Comparison of ENCODE assay signal across 1 cellular context in the genomic region with DNA sequence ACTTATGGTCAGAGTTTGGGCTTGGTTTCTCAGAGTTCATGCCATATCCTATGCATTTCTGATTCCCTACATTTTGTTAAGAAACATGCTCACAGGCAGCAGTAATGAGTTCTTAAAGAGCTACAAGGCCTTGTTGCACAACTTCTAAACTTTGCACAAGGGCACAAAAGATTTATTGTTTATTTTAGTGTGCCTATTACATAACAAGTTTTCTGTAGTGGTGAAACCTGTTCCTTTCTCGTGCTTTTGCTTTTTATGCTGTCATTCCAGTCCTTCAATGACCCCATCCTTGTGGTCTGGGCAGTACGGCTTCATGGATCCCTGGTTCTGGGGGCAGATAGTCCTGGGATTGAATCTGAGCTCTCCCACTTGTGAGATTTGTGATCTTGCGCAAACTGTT.
TF ChIP-seq lines count a peak whose summit lies in the region.

No MANE protein-coding gene starts in this region.

TF ChIP-seq in HepG2, 621 proteins besides CTCF, POLR2A, EP300 and RAD21 (continued from another document and continues in another):
- TF ChIP-seq, protein P1, sequence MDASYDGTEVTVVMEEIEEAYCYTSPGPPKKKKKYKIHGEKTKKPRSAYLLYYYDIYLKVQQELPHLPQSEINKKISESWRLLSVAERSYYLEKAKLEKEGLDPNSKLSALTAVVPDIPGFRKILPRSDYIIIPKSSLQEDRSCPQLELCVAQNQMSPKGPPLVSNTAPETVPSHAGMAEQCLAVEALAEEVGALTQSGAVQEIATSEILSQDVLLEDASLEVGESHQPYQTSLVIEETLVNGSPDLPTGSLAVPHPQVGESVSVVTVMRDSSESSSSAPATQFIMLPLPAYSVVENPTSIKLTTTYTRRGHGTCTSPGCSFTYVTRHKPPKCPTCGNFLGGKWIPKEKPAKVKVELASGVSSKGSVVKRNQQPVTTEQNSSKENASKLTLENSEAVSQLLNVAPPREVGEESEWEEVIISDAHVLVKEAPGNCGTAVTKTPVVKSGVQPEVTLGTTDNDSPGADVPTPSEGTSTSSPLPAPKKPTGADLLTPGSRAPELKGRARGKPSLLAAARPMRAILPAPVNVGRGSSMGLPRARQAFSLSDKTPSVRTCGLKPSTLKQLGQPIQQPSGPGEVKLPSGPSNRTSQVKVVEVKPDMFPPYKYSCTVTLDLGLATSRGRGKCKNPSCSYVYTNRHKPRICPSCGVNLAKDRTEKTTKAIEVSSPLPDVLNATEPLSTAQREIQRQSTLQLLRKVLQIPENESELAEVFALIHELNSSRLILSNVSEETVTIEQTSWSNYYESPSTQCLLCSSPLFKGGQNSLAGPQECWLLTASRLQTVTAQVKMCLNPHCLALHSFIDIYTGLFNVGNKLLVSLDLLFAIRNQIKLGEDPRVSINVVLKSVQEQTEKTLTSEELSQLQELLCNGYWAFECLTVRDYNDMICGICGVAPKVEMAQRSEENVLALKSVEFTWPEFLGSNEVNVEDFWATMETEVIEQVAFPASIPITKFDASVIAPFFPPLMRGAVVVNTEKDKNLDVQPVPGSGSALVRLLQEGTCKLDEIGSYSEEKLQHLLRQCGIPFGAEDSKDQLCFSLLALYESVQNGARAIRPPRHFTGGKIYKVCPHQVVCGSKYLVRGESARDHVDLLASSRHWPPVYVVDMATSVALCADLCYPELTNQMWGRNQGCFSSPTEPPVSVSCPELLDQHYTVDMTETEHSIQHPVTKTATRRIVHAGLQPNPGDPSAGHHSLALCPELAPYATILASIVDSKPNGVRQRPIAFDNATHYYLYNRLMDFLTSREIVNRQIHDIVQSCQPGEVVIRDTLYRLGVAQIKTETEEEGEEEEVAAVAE (CRISPR knock-in tag; IDR thresholded peaks at IDR 0.05; ENCODE audit: borderline replicate concordance), result peak; percentile 58; the same call in 1 of the 2 replicates
- TF ChIP-seq ZNF724P (CRISPR knock-in tag; IDR thresholded peaks at IDR 0.05; ENCODE audit: borderline replicate concordance), result no peak
- TF ChIP-seq, protein P2, sequence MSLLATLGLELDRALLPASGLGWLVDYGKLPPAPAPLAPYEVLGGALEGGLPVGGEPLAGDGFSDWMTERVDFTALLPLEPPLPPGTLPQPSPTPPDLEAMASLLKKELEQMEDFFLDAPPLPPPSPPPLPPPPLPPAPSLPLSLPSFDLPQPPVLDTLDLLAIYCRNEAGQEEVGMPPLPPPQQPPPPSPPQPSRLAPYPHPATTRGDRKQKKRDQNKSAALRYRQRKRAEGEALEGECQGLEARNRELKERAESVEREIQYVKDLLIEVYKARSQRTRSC (CRISPR knock-in tag; IDR thresholded peaks at IDR 0.05; ENCODE audit: low read depth), result no peak
- TF ChIP-seq HOXD1 (CRISPR knock-in tag; IDR thresholded peaks at IDR 0.05), result no peak
- TF ChIP-seq XRCC5 (optimal IDR thresholded peaks at IDR 0.05; ENCODE audit: low read length), result no peak
- no peak for TF ChIP-seq FOSL1 (CRISPR knock-in tag; IDR thresholded peaks at IDR 0.05; ENCODE audit: borderline replicate concordance)
- TF ChIP-seq, protein P3, sequence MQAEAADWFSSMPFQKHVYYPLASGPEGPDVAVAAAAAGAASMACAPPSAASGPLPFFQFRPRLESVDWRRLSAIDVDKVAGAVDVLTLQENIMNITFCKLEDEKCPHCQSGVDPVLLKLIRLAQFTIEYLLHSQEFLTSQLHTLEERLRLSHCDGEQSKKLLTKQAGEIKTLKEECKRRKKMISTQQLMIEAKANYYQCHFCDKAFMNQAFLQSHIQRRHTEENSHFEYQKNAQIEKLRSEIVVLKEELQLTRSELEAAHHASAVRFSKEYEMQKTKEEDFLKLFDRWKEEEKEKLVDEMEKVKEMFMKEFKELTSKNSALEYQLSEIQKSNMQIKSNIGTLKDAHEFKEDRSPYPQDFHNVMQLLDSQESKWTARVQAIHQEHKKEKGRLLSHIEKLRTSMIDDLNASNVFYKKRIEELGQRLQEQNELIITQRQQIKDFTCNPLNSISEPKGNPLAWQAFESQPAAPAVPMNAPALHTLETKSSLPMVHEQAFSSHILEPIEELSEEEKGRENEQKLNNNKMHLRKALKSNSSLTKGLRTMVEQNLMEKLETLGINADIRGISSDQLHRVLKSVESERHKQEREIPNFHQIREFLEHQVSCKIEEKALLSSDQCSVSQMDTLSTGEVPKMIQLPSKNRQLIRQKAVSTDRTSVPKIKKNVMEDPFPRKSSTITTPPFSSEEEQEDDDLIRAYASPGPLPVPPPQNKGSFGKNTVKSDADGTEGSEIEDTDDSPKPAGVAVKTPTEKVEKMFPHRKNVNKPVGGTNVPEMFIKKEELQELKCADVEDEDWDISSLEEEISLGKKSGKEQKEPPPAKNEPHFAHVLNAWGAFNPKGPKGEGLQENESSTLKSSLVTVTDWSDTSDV (CRISPR knock-in tag; IDR thresholded peaks at IDR 0.05), result no peak
- no peak for TF ChIP-seq ZFP41 (CRISPR knock-in tag; IDR thresholded peaks at IDR 0.05; ENCODE audit: borderline replicate concordance)
- TF ChIP-seq ZFAT (CRISPR knock-in tag; conservative IDR thresholded peaks at IDR 0.05), result no peak
- no peak for TF ChIP-seq ZBTB8A (CRISPR knock-in tag; IDR thresholded peaks at IDR 0.05; ENCODE audit: borderline replicate concordance, low read depth)
- TF ChIP-seq ZNF180 (CRISPR knock-in tag; IDR thresholded peaks at IDR 0.05; ENCODE audit: borderline replicate concordance, low read depth), result no peak
- peak; percentile 73; the same call in 1 of the 2 replicates for TF ChIP-seq FOXO1 (CRISPR knock-in tag; IDR thresholded peaks at IDR 0.05)
- no peak for TF ChIP-seq ZNF207 (IDR thresholded peaks at IDR 0.05; ENCODE audit: borderline replicate concordance)
- TF ChIP-seq, protein P4, sequence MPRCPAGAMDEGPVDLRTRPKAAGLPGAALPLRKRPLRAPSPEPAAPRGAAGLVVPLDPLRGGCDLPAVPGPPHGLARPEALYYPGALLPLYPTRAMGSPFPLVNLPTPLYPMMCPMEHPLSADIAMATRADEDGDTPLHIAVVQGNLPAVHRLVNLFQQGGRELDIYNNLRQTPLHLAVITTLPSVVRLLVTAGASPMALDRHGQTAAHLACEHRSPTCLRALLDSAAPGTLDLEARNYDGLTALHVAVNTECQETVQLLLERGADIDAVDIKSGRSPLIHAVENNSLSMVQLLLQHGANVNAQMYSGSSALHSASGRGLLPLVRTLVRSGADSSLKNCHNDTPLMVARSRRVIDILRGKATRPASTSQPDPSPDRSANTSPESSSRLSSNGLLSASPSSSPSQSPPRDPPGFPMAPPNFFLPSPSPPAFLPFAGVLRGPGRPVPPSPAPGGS (CRISPR knock-in tag; IDR thresholded peaks at IDR 0.05), result no peak
- TF ChIP-seq REL (CRISPR knock-in tag; conservative IDR thresholded peaks at IDR 0.05), result no peak
- TF ChIP-seq, protein P5, sequence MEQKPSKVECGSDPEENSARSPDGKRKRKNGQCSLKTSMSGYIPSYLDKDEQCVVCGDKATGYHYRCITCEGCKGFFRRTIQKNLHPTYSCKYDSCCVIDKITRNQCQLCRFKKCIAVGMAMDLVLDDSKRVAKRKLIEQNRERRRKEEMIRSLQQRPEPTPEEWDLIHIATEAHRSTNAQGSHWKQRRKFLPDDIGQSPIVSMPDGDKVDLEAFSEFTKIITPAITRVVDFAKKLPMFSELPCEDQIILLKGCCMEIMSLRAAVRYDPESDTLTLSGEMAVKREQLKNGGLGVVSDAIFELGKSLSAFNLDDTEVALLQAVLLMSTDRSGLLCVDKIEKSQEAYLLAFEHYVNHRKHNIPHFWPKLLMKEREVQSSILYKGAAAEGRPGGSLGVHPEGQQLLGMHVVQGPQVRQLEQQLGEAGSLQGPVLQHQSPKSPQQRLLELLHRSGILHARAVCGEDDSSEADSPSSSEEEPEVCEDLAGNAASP (CRISPR knock-in tag; IDR thresholded peaks at IDR 0.05; ENCODE audit: borderline replicate concordance), result peak; percentile 97
- 0 out of 2 replicates have a peak, but pooled peaks have one; percentile 27 for TF ChIP-seq DNMT3B (CRISPR knock-in tag; conservative IDR thresholded peaks at IDR 0.05)
- TF ChIP-seq, protein P6, sequence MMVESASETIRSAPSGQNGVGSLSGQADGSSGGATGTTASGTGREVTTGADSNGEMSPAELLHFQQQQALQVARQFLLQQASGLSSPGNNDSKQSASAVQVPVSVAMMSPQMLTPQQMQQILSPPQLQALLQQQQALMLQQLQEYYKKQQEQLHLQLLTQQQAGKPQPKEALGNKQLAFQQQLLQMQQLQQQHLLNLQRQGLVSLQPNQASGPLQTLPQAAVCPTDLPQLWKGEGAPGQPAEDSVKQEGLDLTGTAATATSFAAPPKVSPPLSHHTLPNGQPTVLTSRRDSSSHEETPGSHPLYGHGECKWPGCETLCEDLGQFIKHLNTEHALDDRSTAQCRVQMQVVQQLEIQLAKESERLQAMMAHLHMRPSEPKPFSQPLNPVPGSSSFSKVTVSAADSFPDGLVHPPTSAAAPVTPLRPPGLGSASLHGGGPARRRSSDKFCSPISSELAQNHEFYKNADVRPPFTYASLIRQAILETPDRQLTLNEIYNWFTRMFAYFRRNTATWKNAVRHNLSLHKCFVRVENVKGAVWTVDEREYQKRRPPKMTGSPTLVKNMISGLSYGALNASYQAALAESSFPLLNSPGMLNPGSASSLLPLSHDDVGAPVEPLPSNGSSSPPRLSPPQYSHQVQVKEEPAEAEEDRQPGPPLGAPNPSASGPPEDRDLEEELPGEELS (CRISPR knock-in tag; IDR thresholded peaks at IDR 0.05), result peak; percentile 84
- no peak for TF ChIP-seq KLF11 (CRISPR knock-in tag; IDR thresholded peaks at IDR 0.05)
- no peak for TF ChIP-seq ZNF350 (CRISPR knock-in tag; IDR thresholded peaks at IDR 0.05; ENCODE audit: borderline replicate concordance, low read depth)
- TF ChIP-seq, protein P7, sequence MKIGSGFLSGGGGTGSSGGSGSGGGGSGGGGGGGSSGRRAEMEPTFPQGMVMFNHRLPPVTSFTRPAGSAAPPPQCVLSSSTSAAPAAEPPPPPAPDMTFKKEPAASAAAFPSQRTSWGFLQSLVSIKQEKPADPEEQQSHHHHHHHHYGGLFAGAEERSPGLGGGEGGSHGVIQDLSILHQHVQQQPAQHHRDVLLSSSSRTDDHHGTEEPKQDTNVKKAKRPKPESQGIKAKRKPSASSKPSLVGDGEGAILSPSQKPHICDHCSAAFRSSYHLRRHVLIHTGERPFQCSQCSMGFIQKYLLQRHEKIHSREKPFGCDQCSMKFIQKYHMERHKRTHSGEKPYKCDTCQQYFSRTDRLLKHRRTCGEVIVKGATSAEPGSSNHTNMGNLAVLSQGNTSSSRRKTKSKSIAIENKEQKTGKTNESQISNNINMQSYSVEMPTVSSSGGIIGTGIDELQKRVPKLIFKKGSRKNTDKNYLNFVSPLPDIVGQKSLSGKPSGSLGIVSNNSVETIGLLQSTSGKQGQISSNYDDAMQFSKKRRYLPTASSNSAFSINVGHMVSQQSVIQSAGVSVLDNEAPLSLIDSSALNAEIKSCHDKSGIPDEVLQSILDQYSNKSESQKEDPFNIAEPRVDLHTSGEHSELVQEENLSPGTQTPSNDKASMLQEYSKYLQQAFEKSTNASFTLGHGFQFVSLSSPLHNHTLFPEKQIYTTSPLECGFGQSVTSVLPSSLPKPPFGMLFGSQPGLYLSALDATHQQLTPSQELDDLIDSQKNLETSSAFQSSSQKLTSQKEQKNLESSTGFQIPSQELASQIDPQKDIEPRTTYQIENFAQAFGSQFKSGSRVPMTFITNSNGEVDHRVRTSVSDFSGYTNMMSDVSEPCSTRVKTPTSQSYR (CRISPR knock-in tag; IDR thresholded peaks at IDR 0.05; ENCODE audit: borderline replicate concordance), result peak; percentile 13; the same call in 1 of the 2 replicates
- TF ChIP-seq, protein P8, sequence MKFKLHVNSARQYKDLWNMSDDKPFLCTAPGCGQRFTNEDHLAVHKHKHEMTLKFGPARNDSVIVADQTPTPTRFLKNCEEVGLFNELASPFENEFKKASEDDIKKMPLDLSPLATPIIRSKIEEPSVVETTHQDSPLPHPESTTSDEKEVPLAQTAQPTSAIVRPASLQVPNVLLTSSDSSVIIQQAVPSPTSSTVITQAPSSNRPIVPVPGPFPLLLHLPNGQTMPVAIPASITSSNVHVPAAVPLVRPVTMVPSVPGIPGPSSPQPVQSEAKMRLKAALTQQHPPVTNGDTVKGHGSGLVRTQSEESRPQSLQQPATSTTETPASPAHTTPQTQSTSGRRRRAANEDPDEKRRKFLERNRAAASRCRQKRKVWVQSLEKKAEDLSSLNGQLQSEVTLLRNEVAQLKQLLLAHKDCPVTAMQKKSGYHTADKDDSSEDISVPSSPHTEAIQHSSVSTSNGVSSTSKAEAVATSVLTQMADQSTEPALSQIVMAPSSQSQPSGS (CRISPR knock-in tag; IDR thresholded peaks at IDR 0.05), result peak; percentile 71
- TF ChIP-seq ZNF558 (CRISPR knock-in tag; IDR thresholded peaks at IDR 0.05; ENCODE audit: borderline replicate concordance), result no peak
- TF ChIP-seq, protein P9, sequence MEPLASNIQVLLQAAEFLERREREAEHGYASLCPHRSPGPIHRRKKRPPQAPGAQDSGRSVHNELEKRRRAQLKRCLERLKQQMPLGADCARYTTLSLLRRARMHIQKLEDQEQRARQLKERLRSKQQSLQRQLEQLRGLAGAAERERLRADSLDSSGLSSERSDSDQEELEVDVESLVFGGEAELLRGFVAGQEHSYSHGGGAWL (CRISPR knock-in tag; IDR thresholded peaks at IDR 0.05), result no peak
- TF ChIP-seq HOXA7 (CRISPR knock-in tag; IDR thresholded peaks at IDR 0.05), result no peak
- TF ChIP-seq, protein P10, sequence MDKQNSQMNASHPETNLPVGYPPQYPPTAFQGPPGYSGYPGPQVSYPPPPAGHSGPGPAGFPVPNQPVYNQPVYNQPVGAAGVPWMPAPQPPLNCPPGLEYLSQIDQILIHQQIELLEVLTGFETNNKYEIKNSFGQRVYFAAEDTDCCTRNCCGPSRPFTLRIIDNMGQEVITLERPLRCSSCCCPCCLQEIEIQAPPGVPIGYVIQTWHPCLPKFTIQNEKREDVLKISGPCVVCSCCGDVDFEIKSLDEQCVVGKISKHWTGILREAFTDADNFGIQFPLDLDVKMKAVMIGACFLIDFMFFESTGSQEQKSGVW (CRISPR knock-in tag; IDR thresholded peaks at IDR 0.05; ENCODE audit: borderline replicate concordance), result no peak
- TF ChIP-seq ZBTB3 (CRISPR knock-in tag; IDR thresholded peaks at IDR 0.05; ENCODE audit: borderline replicate concordance, low read depth), result no peak
- TF ChIP-seq ZNF510 (CRISPR knock-in tag; IDR thresholded peaks at IDR 0.05; ENCODE audit: low read depth), result no peak
- TF ChIP-seq ZMYM3 (CRISPR knock-in tag; IDR thresholded peaks at IDR 0.05), result no peak
- TF ChIP-seq ZNF564 (CRISPR knock-in tag; IDR thresholded peaks at IDR 0.05), result 0 out of 2 replicates have a peak, but pooled peaks have one; percentile 44
- peak; percentile 84 for TF ChIP-seq CCDC6 (CRISPR knock-in tag; IDR thresholded peaks at IDR 0.05)
- TF ChIP-seq, protein P11, sequence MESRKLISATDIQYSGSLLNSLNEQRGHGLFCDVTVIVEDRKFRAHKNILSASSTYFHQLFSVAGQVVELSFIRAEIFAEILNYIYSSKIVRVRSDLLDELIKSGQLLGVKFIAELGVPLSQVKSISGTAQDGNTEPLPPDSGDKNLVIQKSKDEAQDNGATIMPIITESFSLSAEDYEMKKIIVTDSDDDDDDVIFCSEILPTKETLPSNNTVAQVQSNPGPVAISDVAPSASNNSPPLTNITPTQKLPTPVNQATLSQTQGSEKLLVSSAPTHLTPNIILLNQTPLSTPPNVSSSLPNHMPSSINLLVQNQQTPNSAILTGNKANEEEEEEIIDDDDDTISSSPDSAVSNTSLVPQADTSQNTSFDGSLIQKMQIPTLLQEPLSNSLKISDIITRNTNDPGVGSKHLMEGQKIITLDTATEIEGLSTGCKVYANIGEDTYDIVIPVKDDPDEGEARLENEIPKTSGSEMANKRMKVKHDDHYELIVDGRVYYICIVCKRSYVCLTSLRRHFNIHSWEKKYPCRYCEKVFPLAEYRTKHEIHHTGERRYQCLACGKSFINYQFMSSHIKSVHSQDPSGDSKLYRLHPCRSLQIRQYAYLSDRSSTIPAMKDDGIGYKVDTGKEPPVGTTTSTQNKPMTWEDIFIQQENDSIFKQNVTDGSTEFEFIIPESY (CRISPR knock-in tag; IDR thresholded peaks at IDR 0.05), result no peak
- TF ChIP-seq MAZ (IDR thresholded peaks at IDR 0.05; ENCODE audit: borderline replicate concordance, low read depth, low read length), result no peak
- no peak; the same call in 1 of the 2 replicates for TF ChIP-seq MAZ (CRISPR knock-in tag; IDR thresholded peaks at IDR 0.05; ENCODE audit: low read depth)
- TF ChIP-seq ZMAT3 (CRISPR knock-in tag; conservative IDR thresholded peaks at IDR 0.05), result no peak
- TF ChIP-seq AGO2 (optimal IDR thresholded peaks at IDR 0.05; ENCODE audit: low read depth, low read length), result no peak
- no peak for TF ChIP-seq ZNF382 (CRISPR knock-in tag; IDR thresholded peaks at IDR 0.05; ENCODE audit: borderline replicate concordance)
